ENCODE assay signal across 8 cellular contexts in the genomic region with DNA sequence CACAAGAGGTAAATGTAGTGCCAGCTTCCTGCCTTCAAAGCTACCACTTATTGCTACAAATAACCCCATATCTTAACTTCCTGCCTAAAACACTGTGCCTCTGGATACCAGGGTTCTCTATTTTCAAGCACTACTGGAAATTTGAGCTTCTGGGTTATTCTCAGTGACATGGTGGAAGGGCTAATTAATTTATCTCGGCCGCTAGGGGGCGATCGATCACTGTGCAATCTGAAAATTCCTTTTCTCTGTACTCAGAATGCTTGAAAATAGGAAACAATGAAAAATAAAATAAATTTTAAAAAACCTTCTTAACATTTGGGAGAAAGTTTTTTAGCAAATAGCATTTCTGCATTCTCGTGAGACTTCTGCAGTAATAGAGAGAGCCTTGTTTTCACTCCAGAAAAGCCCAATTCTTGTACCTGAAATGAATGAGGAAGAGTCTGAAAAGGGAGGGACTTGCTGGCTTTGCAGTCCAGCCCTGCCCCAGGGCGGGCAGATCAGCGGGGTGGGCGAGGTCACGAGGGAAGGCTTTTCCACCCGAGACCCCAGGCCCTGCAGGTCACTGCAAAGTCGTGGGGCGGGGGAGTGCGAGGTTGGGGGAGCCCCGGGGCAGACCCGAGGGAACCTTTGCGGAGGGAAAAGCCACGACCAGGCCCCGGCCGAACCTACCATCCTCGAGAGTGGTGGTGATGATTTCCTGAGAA.
DNase-seq lines count a peak whose midpoint lies in the region; ATAC-seq and TF ChIP-seq lines count a peak whose summit lies in the region.

No MANE protein-coding gene starts in this region.

- ATAC-seq in gastroesophageal sphincter (peak; percentile 49), psoas muscle (no peak), GM21528 (IDR thresholded peaks at IDR 0.05; ENCODE audit: low FRiP score, unreplicated experiment) (no peak), GM21447 (IDR thresholded peaks at IDR 0.05; ENCODE audit: unreplicated experiment) (no peak)

- H3K27ac ChIP-seq in gastroesophageal sphincter = no peak overlapping the region
- no peak overlapping the region for H3K27ac ChIP-seq in psoas muscle

- H3K4me3 ChIP-seq in GM12864 (ENCODE audit: low read depth, low read length) (no peak overlapping the region), gastroesophageal sphincter (no peak overlapping the region), psoas muscle (no peak overlapping the region)

- WGBS in gastroesophageal sphincter (ENCODE audit: low coverage in 1 of 2), 2 donors = 0 to 15% methylated on average over 5 to 8 of the region's 20 CpGs
- 43 to 45% (median 44%) methylated on average over 20 of the region's 20 CpGs for WGBS in psoas muscle, 3 donors

- TF ChIP-seq CTCF in GM12864 (IDR thresholded peaks at IDR 0.05; ENCODE audit: low read depth, low read length, missing control alignments) = peak; percentile 38
- peak; percentile 77 to 81 (median 78) for TF ChIP-seq CTCF in gastroesophageal sphincter (IDR thresholded peaks at IDR 0.05)
- TF ChIP-seq CTCF in psoas muscle (IDR thresholded peaks at IDR 0.05) = peak; percentile 54

- intact Hi-C loops in psoas muscle (cut with DNase I) = loop anchor here (5.0 to 10.0 kb wide), 2 partner anchors 241 to 923 kb away; no protein-coding TSS in a partner anchor

- no peak for TF ChIP-seq EP300 in gastroesophageal sphincter (IDR thresholded peaks at IDR 0.05)

- no peaks in the 10 kb centered on the region for H3K4me1 ChIP-seq in gastroesophageal sphincter
- no peaks in the 10 kb centered on the region for H3K4me1 ChIP-seq in psoas muscle

- no peak for TF ChIP-seq POLR2A in gastroesophageal sphincter (IDR thresholded peaks at IDR 0.05)

- H3K9me3 ChIP-seq in gastroesophageal sphincter (no peaks in the 10 kb centered on the region), psoas muscle (no peaks in the 10 kb centered on the region)

- DNase-seq in AG08396 (ENCODE audit: low spot score) (peak; percentile 32), GM12864 (ENCODE audit: low read depth) (no peak), NCI-H2196 (lab: John Stamatoyannopoulos, UW; ENCODE audit: unreplicated experiment) (peak; percentile 77), psoas muscle (peak in 1 of 2 donors; percentile 23)
- peak; percentile 20 for DNase-seq in activated CD8-positive, alpha-beta memory T cell treated with anti-CD3 and anti-CD28 coated beads, Interleukin-2, amount 50 U/mL, for 4 hours

- no peaks in the 10 kb centered on the region for H3K27me3 ChIP-seq in gastroesophageal sphincter
- no peaks in the 10 kb centered on the region for H3K27me3 ChIP-seq in psoas muscle (ENCODE audit: insufficient read depth in 3 of 3, low read length in 2 of 3)

- H3K36me3 ChIP-seq in gastroesophageal sphincter (no peaks in the 10 kb centered on the region), psoas muscle (ENCODE audit: insufficient read depth in 1 of 2, low read depth in 1 of 2) (no peaks in the 10 kb centered on the region)
